Comparison of ENCODE assay signal across 8 cellular contexts in the genomic region with DNA sequence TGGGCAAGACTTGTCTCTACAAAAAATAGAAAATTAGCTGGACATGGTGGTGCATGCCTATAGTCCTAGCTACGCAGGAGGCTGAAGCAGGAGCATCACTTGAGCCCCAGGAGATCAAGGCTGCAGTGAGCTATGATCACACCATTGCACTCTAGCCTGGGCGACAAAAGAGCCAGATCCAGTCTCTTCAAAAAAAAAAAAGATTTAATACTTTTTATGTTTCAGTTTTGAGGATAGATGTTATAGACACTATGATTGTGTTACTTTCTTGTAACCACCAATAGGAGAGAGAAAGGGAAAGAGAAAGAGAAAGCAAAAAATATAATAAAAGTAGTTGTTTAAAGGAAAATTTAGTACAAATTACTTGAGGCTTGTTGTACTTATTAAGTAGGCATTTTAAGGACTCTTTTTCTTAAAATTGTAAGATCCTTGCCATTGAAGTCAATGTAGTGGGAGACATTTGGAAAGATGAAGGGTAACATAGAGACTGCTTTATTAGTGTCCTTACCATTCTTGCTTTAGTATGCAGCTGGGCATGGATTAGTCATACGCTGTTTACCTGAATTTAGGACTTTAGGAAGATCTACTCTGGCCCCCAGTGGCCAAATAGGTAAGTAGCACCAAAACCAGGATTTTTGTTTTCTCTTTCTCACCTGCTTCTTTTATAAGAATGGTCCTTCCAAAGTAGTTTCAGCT. TPM values are rescaled to one million over a fixed set of nuclear protein-coding genes. Genes with fewer than 3 reads are reported as not detected.
DNase-seq lines count a peak whose midpoint lies in the region; ATAC-seq lines count a peak whose summit lies in the region.

No MANE protein-coding gene starts in this region.

- H3K27me3 Mint-ChIP-seq in CD4-positive, alpha-beta memory T cell: no peaks in the 10 kb centered on the region
- H3K27me3 Mint-ChIP-seq in T-cell: no peaks in the 10 kb centered on the region

- H3K9ac ChIP-seq in mucosa of stomach (ENCODE audit: low read length): peak overlapping the region; percentile 47

- H3K4me3 Mint-ChIP-seq in CD4-positive, alpha-beta memory T cell: peak overlapping the region; percentile 50 to 82 (median 64)
- peak overlapping the region in 2 of 3 donors; percentile 29 to 49 for H3K4me3 Mint-ChIP-seq in T-cell

- no peaks in the 10 kb centered on the region for H3K9me3 ChIP-seq in CD4-positive, alpha-beta memory T cell (ENCODE audit: control insufficient read depth in 1 of 2, low read length in 2 of 2)
- no peaks in the 10 kb centered on the region for H3K9me3 ChIP-seq in mucosa of stomach (ENCODE audit: control insufficient read depth, low read length)

- CTCF ChIA-PET in CD4-positive, alpha-beta memory T cell (lab: Charles Lee; ENCODE audit: partially characterized antibody): interaction anchor here (0.6 to 10.0 kb wide), 14 partner anchors 9 to 679 kb away, joined by 3 to 157 read pairs (median 4); partner anchors contain the start of gene GRAMD1C
- CTCF ChIA-PET in T-cell (lab: Charles Lee): interaction anchor here (0.5 to 2.1 kb wide), 13 partner anchors 10 to 465 kb away, joined by 3 to 10 read pairs (median 4); partner anchors contain the start of gene GRAMD1C (in 1 of the 2)

- intact Hi-C loops in CD4-positive, alpha-beta memory T cell (cut with micrococcal nuclease): loop anchor here (1.0 to 2.0 kb wide), 4 partner anchors 74 to 862 kb away; partner anchors contain the start of gene GRAMD1C

- no peaks in the 10 kb centered on the region for H3K27me3 ChIP-seq in CD4-positive, alpha-beta memory T cell (ENCODE audit: insufficient read depth, low read length)
- no peaks in the 10 kb centered on the region for H3K27me3 ChIP-seq in mucosa of stomach (ENCODE audit: control insufficient read depth, insufficient read depth, low read length)

- H3K4me3 ChIP-seq in CD4-positive, alpha-beta memory T cell (ENCODE audit: low read length in 2 of 2): no peak overlapping the region
- H3K4me3 ChIP-seq in mucosa of stomach (ENCODE audit: low read length): no peak overlapping the region

- H3K27ac Mint-ChIP-seq in CD4-positive, alpha-beta memory T cell: peak overlapping the region in 5 of 7 donors; percentile 10 to 81 (median 56)
- peak overlapping the region; percentile 42 to 44 for H3K27ac Mint-ChIP-seq in T-cell

- no peaks in the 10 kb centered on the region for H3K36me3 ChIP-seq in CD4-positive, alpha-beta memory T cell (ENCODE audit: insufficient read depth, low read length)
- H3K36me3 ChIP-seq in mucosa of stomach (ENCODE audit: control insufficient read depth, insufficient read depth, low read length): no peaks in the 10 kb centered on the region

- no peak overlapping the region for H3K27ac ChIP-seq in CD4-positive, alpha-beta memory T cell (ENCODE audit: low read depth, low read length)

- peak; percentile 44 to 61 (median 51) for DNase-seq in CD4-positive, alpha-beta memory T cell
- DNase-seq in NCI-H1105 (lab: John Stamatoyannopoulos, UW) (peak; percentile 59), T-cell (peak in 21 of 34 experiments; percentile 0 to 32 (median 10)), T1000 (lab: John Stamatoyannopoulos, UW) (no peak)
- DNase-seq in effector CD4-positive, alpha-beta T cell: peak; percentile 9

- peak; percentile 97 for ATAC-seq in GM18517 (IDR thresholded peaks at IDR 0.05; ENCODE audit: unreplicated experiment)
- peak; percentile 97 for ATAC-seq in HG02885 (IDR thresholded peaks at IDR 0.05; ENCODE audit: poor library complexity, unreplicated experiment)
- ATAC-seq in T-cell (replicated peaks in 1 of 4): peak; percentile 85 to 96 (median 94)

- H3K4me1 ChIP-seq in CD4-positive, alpha-beta memory T cell (ENCODE audit: insufficient read depth, low read length): no peaks in the 10 kb centered on the region
- H3K4me1 ChIP-seq in mucosa of stomach (ENCODE audit: control insufficient read depth, insufficient read depth, low read length): peaks cover 5% of the 10 kb centered on the region

- no peaks in the 10 kb centered on the region for H3K36me3 Mint-ChIP-seq in CD4-positive, alpha-beta memory T cell
- H3K36me3 Mint-ChIP-seq in T-cell: no peaks in the 10 kb centered on the region

- no peaks in the 10 kb centered on the region for H3K9me3 Mint-ChIP-seq in CD4-positive, alpha-beta memory T cell
- no peaks in the 10 kb centered on the region for H3K9me3 Mint-ChIP-seq in T-cell

- POLR2A ChIA-PET in CD4-positive, alpha-beta memory T cell (lab: Charles Lee; ENCODE audit: partially characterized antibody): interaction anchor here (1.1 to 1.2 kb wide), 2 partner anchors 73 to 217 kb away, joined by 3 to 4 read pairs; partner anchors contain the start of gene USF3
- POLR2A ChIA-PET in T-cell (lab: Charles Lee): no interaction called here

- peaks cover 0 to 5% (median 4%) of the 10 kb centered on the region in 4 donors for H3K4me1 Mint-ChIP-seq in CD4-positive, alpha-beta memory T cell
- peaks cover 6 to 8% (median 8%) of the 10 kb centered on the region in 3 donors for H3K4me1 Mint-ChIP-seq in T-cell

RNA-seq across cellular contexts. Expression of gene ZDHHC23, which starts 35.1 kb away (rescaled TPM):
- total RNA-seq in CD4-positive, alpha-beta memory T cell: 1 to 10 TPM; 5.2 to 7.3 TPM
- 1 to 10 TPM in 1 of 2 donors, under 1 TPM in 1; 0.82 to 1.0 TPM for polyA plus RNA-seq in CD4-positive, alpha-beta memory T cell
- 1 to 10 TPM; 4.4 to 7.2 (median 5.4) TPM for total RNA-seq in T-cell
